ENCODE assay signal across 8 cellular contexts in the genomic region with DNA sequence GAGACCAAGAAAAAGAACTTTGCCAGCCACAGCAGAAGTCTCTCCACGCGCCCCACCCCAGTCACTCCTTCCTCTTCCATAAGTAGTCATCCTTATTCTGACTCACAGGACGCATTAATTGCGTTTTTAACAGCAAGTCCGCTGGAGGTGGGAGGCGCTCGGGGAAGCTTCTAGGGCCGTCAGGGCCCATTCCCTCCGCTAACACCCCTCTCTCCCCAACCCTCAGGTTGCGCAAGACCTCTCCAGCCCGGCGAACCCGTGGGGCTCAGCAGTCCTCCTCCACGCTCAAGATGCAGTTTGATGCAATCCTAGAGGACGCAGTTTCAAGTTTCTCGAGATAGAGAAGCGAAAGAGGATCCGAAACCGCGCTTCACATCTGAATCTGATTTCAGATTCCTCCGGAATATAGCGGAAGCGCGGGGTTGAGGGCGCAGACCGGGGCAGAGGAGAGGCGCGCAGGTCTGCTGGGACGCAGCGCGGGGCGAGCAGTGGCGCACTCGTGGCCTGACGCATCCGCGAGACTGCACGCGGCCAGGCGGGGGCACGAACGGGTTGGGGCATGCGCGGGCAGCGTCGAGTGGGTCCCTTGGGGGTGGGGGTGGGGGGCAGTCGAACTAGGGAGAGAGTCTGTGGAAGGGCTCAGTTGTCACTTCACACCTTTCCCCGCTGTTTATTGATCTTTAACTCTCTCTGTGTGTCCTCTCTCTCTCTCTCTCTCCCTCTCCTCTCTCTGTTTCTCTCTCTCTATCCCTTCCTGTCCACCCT. TPM values are rescaled to one million over a fixed set of nuclear protein-coding genes. Genes with fewer than 3 reads are reported as not detected.
DNase-seq lines count a peak whose midpoint lies in the region; ATAC-seq and TF ChIP-seq lines count a peak whose summit lies in the region.

No MANE protein-coding gene starts in this region.

- TF ChIP-seq EP300 in upper lobe of left lung (IDR thresholded peaks at IDR 0.05), result peak in 1 of 4 donors; percentile 50

- 0 to 1% methylated on average over 18 to 48 of the region's 48 CpGs for WGBS in upper lobe of left lung, 2 donors

- peaks cover 11% of the 10 kb centered on the region for H3K4me1 Mint-ChIP-seq in activated naive CD8-positive, alpha-beta T cell treated with anti-CD3 and anti-CD28 coated beads for 36 hours

- peak overlapping the region; percentile 89 for H3K27ac Mint-ChIP-seq in activated naive CD8-positive, alpha-beta T cell treated with anti-CD3 and anti-CD28 coated beads for 36 hours

- no peaks in the 10 kb centered on the region for H3K36me3 Mint-ChIP-seq in activated naive CD8-positive, alpha-beta T cell treated with anti-CD3 and anti-CD28 coated beads for 36 hours

- peak overlapping the region; percentile 77 for H3K4me3 Mint-ChIP-seq in activated naive CD8-positive, alpha-beta T cell treated with anti-CD3 and anti-CD28 coated beads for 36 hours

- H3K4me3 ChIP-seq in osteoblast (ENCODE audit: insufficient read depth, low read length) (peak overlapping the region; percentile 92), upper lobe of left lung (peak overlapping the region; percentile 41 to 53 (median 50))

- H3K79me2 ChIP-seq in osteoblast (ENCODE audit: insufficient read depth, low read length), result no peaks in the 10 kb centered on the region

- peak overlapping the region; percentile 98 for H2AFZ ChIP-seq in osteoblast (ENCODE audit: low read length)

- H3K27ac ChIP-seq in osteoblast (ENCODE audit: low read depth, low read length), result peak overlapping the region; percentile 82
- H3K27ac ChIP-seq in upper lobe of left lung, result peak overlapping the region; percentile 77 to 83 (median 80)

- H3K27me3 ChIP-seq in osteoblast (ENCODE audit: insufficient read depth, low read length) (peaks cover 4% of the 10 kb centered on the region), upper lobe of left lung (no peaks in the 10 kb centered on the region)

- H3K9me3 ChIP-seq in osteoblast (ENCODE audit: low read depth, low read length) (no peaks in the 10 kb centered on the region), upper lobe of left lung (no peaks in the 10 kb centered on the region)

- ATAC-seq in GM21367 (IDR thresholded peaks at IDR 0.05; ENCODE audit: unreplicated experiment) (peak; percentile 73), Right ventricle myocardium superior (ENCODE audit: poor library complexity) (peak; percentile 95), upper lobe of left lung (ENCODE audit: low FRiP score in 2 of 2) (peak; percentile 89 to 96)

- H3K27me3 Mint-ChIP-seq in activated naive CD8-positive, alpha-beta T cell treated with anti-CD3 and anti-CD28 coated beads for 36 hours, result peaks cover 4% of the 10 kb centered on the region

- intact Hi-C loops in Right ventricle myocardium superior (cut with DNase I), result loop anchor here (2.0 kb wide), 1 partner anchor 54 kb away; no protein-coding TSS in a partner anchor

- H3K36me3 ChIP-seq in osteoblast (ENCODE audit: insufficient read depth, low read length), result no peaks in the 10 kb centered on the region
- no peaks in the 10 kb centered on the region for H3K36me3 ChIP-seq in upper lobe of left lung

- peak; percentile 32 for DNase-seq in DMS79 treated with DMSO at 0.1 percent for 48 hours (lab: John Stamatoyannopoulos, UW)
- peak; percentile 41 for DNase-seq in HS-27A (ENCODE audit: low read depth)
- peak; percentile 96 for DNase-seq in SIG-M5 (lab: John Stamatoyannopoulos, UW)
- DNase-seq in activated naive CD8-positive, alpha-beta T cell treated with anti-CD3 and anti-CD28 coated beads for 36 hours, result peak; percentile 83
- peak; percentile 91 for DNase-seq in Right ventricle myocardium superior
- peak; percentile 94 for DNase-seq in osteoblast (ENCODE audit: insufficient read length, low spot score, missing footprints)
- peak; percentile 80 to 95 for DNase-seq in upper lobe of left lung

- H4K20me1 ChIP-seq in osteoblast (ENCODE audit: insufficient read depth, low read length), result no peaks in the 10 kb centered on the region

- H3K4me1 ChIP-seq in osteoblast (ENCODE audit: insufficient read depth, low read length), result peaks cover 11% of the 10 kb centered on the region
- peaks cover 13 to 25% (median 20%) of the 10 kb centered on the region in 4 donors for H3K4me1 ChIP-seq in upper lobe of left lung

- TF ChIP-seq POLR2A in upper lobe of left lung (IDR thresholded peaks at IDR 0.05), result peak in 1 of 4 donors; percentile 66

- no peak for TF ChIP-seq CTCF in osteoblast (IDR thresholded peaks at IDR 0.05; ENCODE audit: extremely low read depth, low read depth, low read length)
- TF ChIP-seq CTCF in upper lobe of left lung (IDR thresholded peaks at IDR 0.05), result peak in 1 of 6 experiments; percentile 10

- H3K4me2 ChIP-seq in osteoblast (ENCODE audit: insufficient read depth, low read length), result peak overlapping the region; percentile 87

- no peaks in the 10 kb centered on the region for H3K9me3 Mint-ChIP-seq in activated naive CD8-positive, alpha-beta T cell treated with anti-CD3 and anti-CD28 coated beads for 36 hours

RNA-seq across cellular contexts. Expression of a gene that starts 37.8 kb away (rescaled TPM):
- 10 to 100 TPM; 93.1 to 97.0 TPM for total RNA-seq in activated naive CD8-positive, alpha-beta T cell treated with anti-CD3 and anti-CD28 coated beads for 36 hours
- total RNA-seq in Right ventricle myocardium superior (1,816 TPM), osteoblast (1,248 and 1,391 TPM in 2 replicates), upper lobe of left lung (1,000 to 10,000 TPM in 3 of 6 donors, 100 to 1,000 TPM in 3; 776 to 2,056 (median 1,236) TPM)

Comparison
In these comparisons a context has a peak if more than half of its experiments do, and no peak if none do; other contexts are left out.
1. Peak in every context shown above with its lines: DNase-seq, ATAC-seq, H3K4me3 ChIP-seq and H3K27ac ChIP-seq.
2. DNase-seq: peak in every context shown above with its lines; median percentile 96 in SIG-M5; 94 in osteoblast; 91 in Right ventricle myocardium superior; 88 in upper lobe of left lung; 83 in activated naive CD8-positive, alpha-beta T cell treated with anti-CD3 and anti-CD28 coated beads for 36 hours; 41 in HS-27A; 32 in DMS79 treated with DMSO at 0.1 percent for 48 hours.
3. RNA of a gene that starts 37.8 kb away (total RNA-seq): 1,816 TPM in Right ventricle myocardium superior (single experiment), 776 to 2,056 TPM in upper lobe of left lung and 1,248 to 1,391 TPM in osteoblast; 93.1 to 97.0 TPM in activated naive CD8-positive, alpha-beta T cell treated with anti-CD3 and anti-CD28 coated beads for 36 hours; every median in the first group is over 4 times any median in the second.